Comparison of ENCODE assay signal across 9 cellular contexts in the genomic region with DNA sequence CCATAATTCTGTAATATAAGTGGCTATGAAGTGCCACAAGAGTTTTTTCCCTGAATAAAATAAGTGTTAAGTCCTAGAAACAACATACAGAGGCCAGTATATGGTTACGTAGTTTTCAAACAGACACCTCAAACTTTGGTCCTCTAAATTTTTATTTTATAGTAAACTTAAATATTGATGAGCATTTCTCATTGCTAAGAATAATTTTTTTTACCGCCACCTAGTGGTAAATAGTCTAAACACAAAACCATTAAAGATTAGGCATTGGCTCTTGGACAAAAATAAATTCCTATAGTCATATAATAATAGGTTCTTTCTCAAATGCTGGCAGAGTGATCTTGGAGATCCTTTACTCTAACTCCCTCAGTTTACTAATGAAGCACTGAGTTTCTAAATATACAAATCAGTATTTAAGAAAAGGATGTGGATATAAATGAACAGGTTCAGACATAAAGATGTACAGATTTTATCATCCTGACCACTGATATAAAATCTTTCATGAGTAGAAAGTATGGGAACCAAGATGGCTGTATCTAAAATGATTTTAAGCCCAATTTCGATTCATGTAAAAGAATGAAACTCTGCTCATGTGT.
DNase-seq lines count a peak whose midpoint lies in the region; ATAC-seq and TF ChIP-seq lines count a peak whose summit lies in the region.
"Had no signal": no experiment of that assay in that cellular context is flagged by ENCODE, and none has a peak within 500 bp of the region (broad histone marks: within the 10 kb centered on the region; RNA-seq: fewer than 3 reads in every experiment).

No MANE protein-coding gene starts in this region.

- no peaks in the 10 kb centered on the region for H3K9me3 ChIP-seq in SK-N-SH
- no peaks in the 10 kb centered on the region for H3K9me3 ChIP-seq in thoracic aorta

- no peaks in the 10 kb centered on the region for H3K9me2 ChIP-seq in SK-N-SH

- CTCF ChIA-PET in SK-N-SH (lab: Yijun Ruan, JAX), result interaction anchor here (0.9 to 2.1 kb wide), 3 partner anchors 25 to 50 kb away, joined by 3 to 9 read pairs (median 5); no protein-coding TSS in a partner anchor

- TF ChIP-seq RAD21 in SK-N-SH (IDR thresholded peaks at IDR 0.05; ENCODE audit: low read length), result no peak; the same call in 1 of the 2 replicates

- no peak overlapping the region; a peak in 1 of 4 replicates for H3K4me3 ChIP-seq in SK-N-SH (ENCODE audit: low read depth in 2 of 2, low read length in 1 of 2)
- H3K4me3 ChIP-seq in epithelial cell of proximal tubule (ENCODE audit: low read depth, low read length), result no peak overlapping the region
- no peak overlapping the region for H3K4me3 ChIP-seq in thoracic aorta

- H3K4me2 ChIP-seq in SK-N-SH, result no peak overlapping the region

- H3K4me3 Mint-ChIP-seq in T-helper 2 cell treated with Interferon-gamma antibody and Interleukin-4, amounts not matched to agents 5 μg/mL and 100 μg/mL, for 36 hours, result no peak overlapping the region

- H3K9ac ChIP-seq in SK-N-SH, result no peak overlapping the region

- no peak overlapping the region for H2AFZ ChIP-seq in SK-N-SH (ENCODE audit: low read depth)

- ATAC-seq in SK-N-SH treated with all-trans-retinoic acid at 6 μM for 48 hours, result no peak
- no peak for ATAC-seq in thoracic aorta (ENCODE audit: insufficient number of reproducible peaks, low FRiP score, low read depth)

- H3K27me3 Mint-ChIP-seq in T-helper 2 cell treated with Interferon-gamma antibody and Interleukin-4, amounts not matched to agents 5 μg/mL and 100 μg/mL, for 36 hours (ENCODE audit: low read depth), result no peaks in the 10 kb centered on the region

- H3K4me1 ChIP-seq in SK-N-SH (ENCODE audit: control insufficient read depth in 1 of 2, insufficient read depth in 2 of 2, low read depth in 1 of 2, low read length in 1 of 2), result peaks cover 0 to 8% of the 10 kb centered on the region in 2 experiments; a peak in 1 of 4 replicates
- no peaks in the 10 kb centered on the region for H3K4me1 ChIP-seq in thoracic aorta (ENCODE audit: control insufficient read depth in 1 of 2, low read depth in 2 of 2)

- TF ChIP-seq CTCF in SK-N-SH (IDR thresholded peaks at IDR 0.05) (peak; percentile 73), epithelial cell of proximal tubule (conservative IDR thresholded peaks at IDR 0.05; ENCODE audit: low read depth, low read length) (peak; percentile 49), thoracic aorta (IDR thresholded peaks at IDR 0.05) (peak; percentile 45)

- no peaks in the 10 kb centered on the region for H3K79me2 ChIP-seq in SK-N-SH (ENCODE audit: insufficient read depth)

- no peaks in the 10 kb centered on the region for H3K36me3 ChIP-seq in SK-N-SH (replicated peaks in 1 of 2; ENCODE audit: control insufficient read depth in 1 of 2, insufficient read depth in 2 of 2, low read length in 1 of 2)
- H3K36me3 ChIP-seq in thoracic aorta, result no peaks in the 10 kb centered on the region

- H3K4me1 Mint-ChIP-seq in T-helper 2 cell treated with Interferon-gamma antibody and Interleukin-4, amounts not matched to agents 5 μg/mL and 100 μg/mL, for 36 hours (ENCODE audit: low read depth), result peaks cover 3% of the 10 kb centered on the region

- H3K27ac Mint-ChIP-seq in T-helper 2 cell treated with Interferon-gamma antibody and Interleukin-4, amounts not matched to agents 5 μg/mL and 100 μg/mL, for 36 hours, result no peak overlapping the region

- H3F3A ChIP-seq in SK-N-SH (replicated peaks; ENCODE audit: insufficient read depth), result no peaks in the 10 kb centered on the region

- no peak for TF ChIP-seq EP300 in SK-N-SH (IDR thresholded peaks at IDR 0.05; ENCODE audit: borderline replicate concordance in 1 of 2, low read depth in 1 of 2, low read length in 1 of 2)

- H3K27me3 ChIP-seq in SK-N-SH (ENCODE audit: insufficient read depth) (no peaks in the 10 kb centered on the region), thoracic aorta (replicated peaks; ENCODE audit: insufficient read depth) (no peaks in the 10 kb centered on the region)

- no peaks in the 10 kb centered on the region for H4K20me1 ChIP-seq in SK-N-SH (ENCODE audit: insufficient read depth)

- no peaks in the 10 kb centered on the region for H3K36me3 Mint-ChIP-seq in T-helper 2 cell treated with Interferon-gamma antibody and Interleukin-4, amounts not matched to agents 5 μg/mL and 100 μg/mL, for 36 hours (ENCODE audit: low read depth)

- no peaks in the 10 kb centered on the region for H3K9me3 Mint-ChIP-seq in T-helper 2 cell treated with Interferon-gamma antibody and Interleukin-4, amounts not matched to agents 5 μg/mL and 100 μg/mL, for 36 hours

- POLR2A ChIA-PET in SK-N-SH (lab: Yijun Ruan, JAX), result no interaction called here

- DNase-seq in SK-N-SH, result peak; percentile 26
- DNase-seq in NCI-H69 (lab: John Stamatoyannopoulos, UW), result peak; percentile 24
- DNase-seq in epithelial cell of proximal tubule (ENCODE audit: low read depth), result no peak
- no peak for DNase-seq in thoracic aorta (ENCODE audit: low spot score)
- DNase-seq in T-helper 2 cell treated with Interferon-gamma antibody and Interleukin-4, amounts not matched to agents 5 μg/mL and 100 μg/mL, for 36 hours (ENCODE audit: low spot score), result no peak
- DNase-seq in Ammon's horn (ENCODE audit: low spot score), result no peak
- DNase-seq in NK-92 treated with Interleukin-12 subunit alpha and Interleukin-12 subunit beta, amount 100 ng/mL, for 24 hours (lab: John Stamatoyannopoulos, UW), result no peak
- DNase-seq: NCI-H2171 treated with DMSO at 0.1 percent for 48 hours had no signal

- WGBS in SK-N-SH (ENCODE audit: low lambda C conversion rate), result 57% methylated on average over 3 of the region's 3 CpGs

- no peak overlapping the region for H3K27ac ChIP-seq in SK-N-SH (ENCODE audit: low read depth in 2 of 2, low read length in 1 of 2)
- H3K27ac ChIP-seq in thoracic aorta, result no peak overlapping the region

TF ChIP-seq in SK-N-SH, 30 proteins besides CTCF, POLR2A, EP300 and RAD21:
- no peak for TF ChIP-seq RXRA (IDR thresholded peaks at IDR 0.05; ENCODE audit: borderline replicate concordance, low read depth)
- TF ChIP-seq POLR2AphosphoS5 (IDR thresholded peaks at IDR 0.05; ENCODE audit: low read depth, low read length), result no peak
- TF ChIP-seq, protein P1, sequence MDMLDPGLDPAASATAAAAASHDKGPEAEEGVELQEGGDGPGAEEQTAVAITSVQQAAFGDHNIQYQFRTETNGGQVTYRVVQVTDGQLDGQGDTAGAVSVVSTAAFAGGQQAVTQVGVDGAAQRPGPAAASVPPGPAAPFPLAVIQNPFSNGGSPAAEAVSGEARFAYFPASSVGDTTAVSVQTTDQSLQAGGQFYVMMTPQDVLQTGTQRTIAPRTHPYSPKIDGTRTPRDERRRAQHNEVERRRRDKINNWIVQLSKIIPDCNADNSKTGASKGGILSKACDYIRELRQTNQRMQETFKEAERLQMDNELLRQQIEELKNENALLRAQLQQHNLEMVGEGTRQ (IDR thresholded peaks at IDR 0.05; ENCODE audit: borderline replicate concordance, low read depth, low read length), result no peak
- no peak for TF ChIP-seq FOXM1 (IDR thresholded peaks at IDR 0.05; ENCODE audit: low read depth)
- TF ChIP-seq JUND (IDR thresholded peaks at IDR 0.05), result no peak
- TF ChIP-seq ELF1 (IDR thresholded peaks at IDR 0.05), result no peak
- TF ChIP-seq, protein P2, sequence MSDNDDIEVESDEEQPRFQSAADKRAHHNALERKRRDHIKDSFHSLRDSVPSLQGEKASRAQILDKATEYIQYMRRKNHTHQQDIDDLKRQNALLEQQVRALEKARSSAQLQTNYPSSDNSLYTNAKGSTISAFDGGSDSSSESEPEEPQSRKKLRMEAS (IDR thresholded peaks at IDR 0.05; ENCODE audit: low read depth), result no peak

TF ChIP-seq in SK-N-SH treated with all-trans-retinoic acid at 6 μM for 48 hours, 23 proteins besides CTCF, POLR2A, EP300 and RAD21:
- TF ChIP-seq, protein P3, sequence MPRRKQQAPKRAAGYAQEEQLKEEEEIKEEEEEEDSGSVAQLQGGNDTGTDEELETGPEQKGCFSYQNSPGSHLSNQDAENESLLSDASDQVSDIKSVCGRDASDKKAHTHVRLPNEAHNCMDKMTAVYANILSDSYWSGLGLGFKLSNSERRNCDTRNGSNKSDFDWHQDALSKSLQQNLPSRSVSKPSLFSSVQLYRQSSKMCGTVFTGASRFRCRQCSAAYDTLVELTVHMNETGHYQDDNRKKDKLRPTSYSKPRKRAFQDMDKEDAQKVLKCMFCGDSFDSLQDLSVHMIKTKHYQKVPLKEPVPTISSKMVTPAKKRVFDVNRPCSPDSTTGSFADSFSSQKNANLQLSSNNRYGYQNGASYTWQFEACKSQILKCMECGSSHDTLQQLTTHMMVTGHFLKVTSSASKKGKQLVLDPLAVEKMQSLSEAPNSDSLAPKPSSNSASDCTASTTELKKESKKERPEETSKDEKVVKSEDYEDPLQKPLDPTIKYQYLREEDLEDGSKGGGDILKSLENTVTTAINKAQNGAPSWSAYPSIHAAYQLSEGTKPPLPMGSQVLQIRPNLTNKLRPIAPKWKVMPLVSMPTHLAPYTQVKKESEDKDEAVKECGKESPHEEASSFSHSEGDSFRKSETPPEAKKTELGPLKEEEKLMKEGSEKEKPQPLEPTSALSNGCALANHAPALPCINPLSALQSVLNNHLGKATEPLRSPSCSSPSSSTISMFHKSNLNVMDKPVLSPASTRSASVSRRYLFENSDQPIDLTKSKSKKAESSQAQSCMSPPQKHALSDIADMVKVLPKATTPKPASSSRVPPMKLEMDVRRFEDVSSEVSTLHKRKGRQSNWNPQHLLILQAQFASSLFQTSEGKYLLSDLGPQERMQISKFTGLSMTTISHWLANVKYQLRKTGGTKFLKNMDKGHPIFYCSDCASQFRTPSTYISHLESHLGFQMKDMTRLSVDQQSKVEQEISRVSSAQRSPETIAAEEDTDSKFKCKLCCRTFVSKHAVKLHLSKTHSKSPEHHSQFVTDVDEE (CRISPR knock-in tag; IDR thresholded peaks at IDR 0.05), result no peak
- TF ChIP-seq ZNF565 (CRISPR knock-in tag; conservative IDR thresholded peaks at IDR 0.05; ENCODE audit: low read depth), result no peak

Comparison
In these comparisons a context has a peak if more than half of its experiments do, and no peak if none do; other contexts are left out.
1. DNase-seq: peak in SK-N-SH (single experiment) and NCI-H69 (single experiment); none in epithelial cell of proximal tubule (single experiment), thoracic aorta (single experiment), T-helper 2 cell treated with Interferon-gamma antibody and Interleukin-4, amounts not matched to agents 5 μg/mL and 100 μg/mL, for 36 hours (single experiment), Ammon's horn (single experiment) and NK-92 treated with Interleukin-12 subunit alpha and Interleukin-12 subunit beta, amount 100 ng/mL, for 24 hours (single experiment).
2. Peak in every context shown above with its lines, with median percentiles within 50 percentile points of each other: CTCF ChIP-seq.